In genomic region chr18:10490401-10491289, GRCh38 we compare ENCODE assay signal across 9 cellular contexts. TPM values are rescaled to one million over a fixed set of nuclear protein-coding genes. Genes with fewer than 3 reads are reported as not detected.
DNase-seq lines count a peak whose midpoint lies in the region; ATAC-seq, FAIRE-seq and TF ChIP-seq lines count a peak whose summit lies in the region.
"Had no signal": no experiment of that assay in that cellular context is flagged by ENCODE, and none has a peak within 500 bp of the region (broad histone marks: within the 10 kb centered on the region; RNA-seq: fewer than 3 reads in every experiment).

No MANE protein-coding gene starts in this region.

- H3K9me3 ChIP-seq in tibial nerve = no peaks in the 10 kb centered on the region
- H3K9me3 ChIP-seq: Caco-2 had no signal

- no peaks in the 10 kb centered on the region for H3K27me3 Mint-ChIP-seq in neural crest cell (ENCODE audit: low read depth)

- H3K27ac Mint-ChIP-seq in neural crest cell (ENCODE audit: unreplicated experiment) = no peak overlapping the region

- peaks cover 11% of the 10 kb centered on the region for H3K36me3 Mint-ChIP-seq in neural crest cell (ENCODE audit: low read depth)

- no peaks in the 10 kb centered on the region for H3K27me3 ChIP-seq in tibial nerve

- peak; percentile 86 for ATAC-seq in HG02970 (IDR thresholded peaks at IDR 0.05; ENCODE audit: low FRiP score, unreplicated experiment)

- no peak overlapping the region for H3K4me3 ChIP-seq in tibial nerve

- in situ Hi-C loops in ACHN (cut with HindIII; ENCODE audit: low pct_ligation_motif_present, low pct_unique_long_range_greater_than_20kb, low sequenced_read_pairs) = no loop called here

- H3K9me3 Mint-ChIP-seq in neural crest cell = no peaks in the 10 kb centered on the region

- no peak overlapping the region for H3K4me3 Mint-ChIP-seq in neural crest cell

- WGBS in tibial nerve, 2 donors = 79 to 80% methylated on average over 14 to 15 of the region's 15 CpGs

- no peak for FAIRE-seq in RCC 7860 (lab: Jason Lieb, UNC)

- H3K4me1 Mint-ChIP-seq in neural crest cell = peaks cover 7% of the 10 kb centered on the region

- no peak for TF ChIP-seq EP300 in tibial nerve (IDR thresholded peaks at IDR 0.05)

- no peak for TF ChIP-seq POLR2A in tibial nerve (IDR thresholded peaks at IDR 0.05)

- TF ChIP-seq CTCF in neural crest cell (conservative IDR thresholded peaks at IDR 0.05) (peak; percentile 34), tibial nerve (IDR thresholded peaks at IDR 0.05) (peak in 1 of 5 experiments; percentile 12)

- H3K4me1 ChIP-seq in tibial nerve = no peaks in the 10 kb centered on the region
- H3K4me1 ChIP-seq: Caco-2 had no signal

- DNase-seq in activated gamma-delta T cell treated with Interleukin-2 at 50 U/mL for 16 hours (peak; percentile 34), activated gamma-delta T cell (lab: John Stamatoyannopoulos, UW) (no peak), RCC 7860 (ENCODE audit: low spot score) (peak; percentile 17), neural crest cell (ENCODE audit: low read depth, low spot score) (no peak), ACHN (no peak), tibial nerve (ENCODE audit: low spot score in 2 of 2) (no peak)
- peak; percentile 78 for DNase-seq in activated effector memory CD4-positive, alpha-beta T cell treated with anti-CD3 and anti-CD28 coated beads, Interleukin-2, amount 50 U/mL, for 16 hours

- no peak overlapping the region for H3K27ac ChIP-seq in tibial nerve

- peaks cover 0 to 44% (median 0%) of the 10 kb centered on the region in 3 donors for H3K36me3 ChIP-seq in tibial nerve

RNA-seq across cellular contexts. Expression of gene NAPG, which starts 35.2 kb away (rescaled TPM):
- total RNA-seq in neural crest cell (21.1 and 23.6 TPM in 2 replicates), tibial nerve (10 to 100 TPM; 19.0 to 37.9 (median 27.7) TPM)

RNA-seq across cellular contexts. Expression of gene APCDD1, which starts 36.2 kb away (rescaled TPM):
- total RNA-seq in neural crest cell = 49.8 and 51.9 TPM in 2 replicates
- total RNA-seq in tibial nerve = 100 to 1,000 TPM in 2 of 4 donors, 10 to 100 TPM in 2; 46.2 to 154 (median 101) TPM

Comparison
In these comparisons a context has a peak if more than half of its experiments do, and no peak if none do; other contexts are left out.
1. DNase-seq: peak in activated gamma-delta T cell treated with Interleukin-2 at 50 U/mL for 16 hours (single experiment), RCC 7860 (single experiment) and activated effector memory CD4-positive, alpha-beta T cell treated with anti-CD3 and anti-CD28 coated beads, Interleukin-2, amount 50 U/mL, for 16 hours (single experiment); none in activated gamma-delta T cell (single experiment), neural crest cell (single experiment), ACHN (single experiment) and tibial nerve (0 of 2).